17 cellular contexts compared by ENCODE assay signal in the genomic region with DNA sequence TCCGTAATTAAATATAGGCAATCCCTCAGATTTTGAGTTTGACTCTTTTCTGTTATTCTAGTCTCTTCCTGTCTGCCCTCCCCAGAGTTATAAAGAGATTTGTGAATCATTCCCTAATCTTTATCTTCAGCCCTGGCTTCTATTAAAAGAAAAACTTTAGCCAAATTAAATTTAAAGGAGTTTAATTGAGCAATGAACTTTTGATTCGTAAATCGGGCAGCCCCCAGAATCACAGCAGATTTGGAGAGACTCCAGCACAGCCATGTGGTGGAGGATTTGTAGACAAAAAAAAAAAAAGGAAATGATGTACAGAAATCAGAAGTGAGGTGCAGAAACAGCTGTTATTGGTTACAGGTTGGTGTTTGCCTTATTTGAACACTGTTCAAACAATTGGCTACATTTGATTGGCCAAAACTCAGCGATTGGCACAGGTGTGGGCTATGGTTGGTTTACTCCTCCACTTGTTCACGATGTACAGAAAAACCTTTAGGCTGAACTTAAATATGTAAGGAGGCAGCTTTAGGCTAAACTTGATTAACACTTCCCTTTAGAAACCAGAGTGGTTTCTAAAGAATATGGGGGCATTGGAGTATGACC. TPM values are rescaled to one million over a fixed set of nuclear protein-coding genes. Genes with fewer than 3 reads are reported as not detected.
DNase-seq lines count a peak whose midpoint lies in the region; ATAC-seq and TF ChIP-seq lines count a peak whose summit lies in the region.
"Had no signal": no experiment of that assay in that cellular context is flagged by ENCODE, and none has a peak within 500 bp of the region (broad histone marks: within the 10 kb centered on the region; RNA-seq: fewer than 3 reads in every experiment).

No MANE protein-coding gene starts in this region.

- H3K27me3 ChIP-seq in A673 (replicated peaks; ENCODE audit: insufficient read depth, low read depth, low read length, poor library complexity) (no peaks in the 10 kb centered on the region), SK-N-SH (ENCODE audit: insufficient read depth) (no peaks in the 10 kb centered on the region), transverse colon (peaks cover 5% of the 10 kb centered on the region)
- H3K27me3 ChIP-seq: neural progenitor cell, tibial artery had no signal

- H3F3A ChIP-seq in SK-N-SH (replicated peaks; ENCODE audit: insufficient read depth), result peaks cover 24% of the 10 kb centered on the region

- no peaks in the 10 kb centered on the region for H3K9me3 ChIP-seq in A673 (ENCODE audit: low read depth, low read length, poor library complexity, severe bottlenecking)
- H3K9me3 ChIP-seq in SK-N-SH, result no peaks in the 10 kb centered on the region
- H3K9me3 ChIP-seq in transverse colon, result no peaks in the 10 kb centered on the region
- H3K9me3 ChIP-seq: Caco-2, tibial artery had no signal

- H3K9me2 ChIP-seq in SK-N-SH, result no peaks in the 10 kb centered on the region

- peak; percentile 24 for ATAC-seq in GM18511 (IDR thresholded peaks at IDR 0.05; ENCODE audit: unreplicated experiment)
- ATAC-seq in HG02678 (IDR thresholded peaks at IDR 0.05; ENCODE audit: unreplicated experiment), result peak; percentile 25

- POLR2A ChIA-PET in A673 (lab: Charles Lee; ENCODE audit: low non-redundant PET) (interaction anchor here (0.6 kb wide), 1 partner anchor 84 kb away, joined by 8 read pairs; no protein-coding TSS in a partner anchor), SK-N-SH (lab: Yijun Ruan, JAX) (no interaction called here)

- peak overlapping the region; percentile 6 for H3K4me3 ChIP-seq in A673 (ENCODE audit: low read depth, low read length, poor library complexity, severe bottlenecking)
- peak overlapping the region; percentile 21 to 29; a peak in 3 of 4 replicates for H3K4me3 ChIP-seq in SK-N-SH (ENCODE audit: low read depth in 2 of 2, low read length in 1 of 2)
- H3K4me3 ChIP-seq in transverse colon, result no peak overlapping the region
- H3K4me3 ChIP-seq: lung, neural progenitor cell, tibial artery had no signal

- H3K79me2 ChIP-seq in SK-N-SH (ENCODE audit: insufficient read depth), result peaks cover 12% of the 10 kb centered on the region; the same call in 1 of the 2 replicates

- peaks cover 12% of the 10 kb centered on the region for H3K4me1 ChIP-seq in A673 (ENCODE audit: insufficient read depth, low read length, poor library complexity, severe bottlenecking)
- peaks cover 31 to 39% of the 10 kb centered on the region in 2 experiments for H3K4me1 ChIP-seq in SK-N-SH (ENCODE audit: control insufficient read depth in 1 of 2, insufficient read depth in 2 of 2, low read depth in 1 of 2, low read length in 1 of 2)
- H3K4me1 ChIP-seq in transverse colon, result peaks cover 10 to 18% (median 14%) of the 10 kb centered on the region in 4 donors
- H3K4me1 ChIP-seq: neural progenitor cell had no signal

- BruUV-seq in A673 (replicated peaks; lab: Mats Ljungman, UMichigan), result no TSS peak

- TF ChIP-seq EP300 in SK-N-SH (IDR thresholded peaks at IDR 0.05; ENCODE audit: borderline replicate concordance in 1 of 2, low read depth in 1 of 2, low read length in 1 of 2) (peak in 1 of 2 experiments; percentile 47; a peak in 2 of 4 replicates), transverse colon (IDR thresholded peaks at IDR 0.05; ENCODE audit: low read depth) (no peak)

- 13% methylated on average over 5 of the region's 5 CpGs for WGBS in SK-N-SH (ENCODE audit: low lambda C conversion rate)
- 58 to 76% methylated on average over 5 of the region's 5 CpGs for WGBS in transverse colon (ENCODE audit: low coverage in 1 of 2), 2 donors

- H3K27ac ChIP-seq in A673 (ENCODE audit: low read depth, low read length, poor library complexity, severe bottlenecking), result no peak overlapping the region
- H3K27ac ChIP-seq in SK-N-SH (ENCODE audit: low read depth in 2 of 2, low read length in 1 of 2), result peak overlapping the region; percentile 48 to 52; a peak in 3 of 4 replicates
- H3K27ac ChIP-seq in transverse colon, result no peak overlapping the region
- H3K27ac ChIP-seq: neural progenitor cell, tibial artery, WERI-Rb-1 had no signal

- peak overlapping the region; percentile 52; the same call in 1 of the 2 replicates for H3K4me2 ChIP-seq in SK-N-SH
- H3K4me2 ChIP-seq: neural progenitor cell had no signal

- peak overlapping the region; percentile 58; the same call in 1 of the 2 replicates for H2AFZ ChIP-seq in SK-N-SH (ENCODE audit: low read depth)

- no peak for TF ChIP-seq RAD21 in SK-N-SH (IDR thresholded peaks at IDR 0.05; ENCODE audit: low read length)

- H4K20me1 ChIP-seq in SK-N-SH (ENCODE audit: insufficient read depth), result no peaks in the 10 kb centered on the region

- intact Hi-C loops in A673 (cut with micrococcal nuclease; ENCODE audit: unreplicated experiment), result no loop called here
- intact Hi-C loops in transverse colon (cut with DNase I; ENCODE audit: low total_unique reads), result no loop called here

- TF ChIP-seq POLR2A in transverse colon (IDR thresholded peaks at IDR 0.05), result no peak

- in situ Hi-C loops in transverse colon (cut with MboI; ENCODE audit: low pct_ligation_motif_present in 1 of 4, low pct_unique_long_range_greater_than_20kb in 1 of 4, low sequenced_read_pairs in 3 of 4), result no loop called here

- TF ChIP-seq CTCF in A673 (conservative IDR thresholded peaks at IDR 0.05; ENCODE audit: low read depth, low read length), result no peak
- TF ChIP-seq CTCF in SK-N-SH (IDR thresholded peaks at IDR 0.05), result no peak
- TF ChIP-seq CTCF in transverse colon (IDR thresholded peaks at IDR 0.05), result no peak

- peak; percentile 44 for DNase-seq in A673 (ENCODE audit: low spot score)
- DNase-seq in SK-N-SH, result peak; percentile 26
- no peak for DNase-seq in transverse colon
- no peak for DNase-seq in NCI-H526 treated with DMSO at 0.1 percent for 48 hours (lab: John Stamatoyannopoulos, UW)
- DNase-seq in HT-29 (ENCODE audit: low spot score), result no peak
- no peak for DNase-seq in T-helper 1 cell
- DNase-seq: activated effector memory CD4-positive, alpha-beta T cell treated with Interleukin-2 at 50 U/mL for 16 hours; aorta; Caco-2; NCI-H1092 treated with DMSO at 0.1 percent for 48 hours; stimulated activated CD4-positive, alpha-beta T cell treated with anti-CD3 and anti-CD28 coated beads, Interleukin-4, amount 100 ng/mL, for 24 hours; tibial artery; WERI-Rb-1 had no signal

- CTCF ChIA-PET in A673 (lab: Charles Lee) (interaction anchor here (0.6 to 1.0 kb wide), 4 partner anchors 19 to 349 kb away, joined by 3 read pairs; no protein-coding TSS in a partner anchor), SK-N-SH (lab: Yijun Ruan, JAX) (interaction anchor here (0.8 to 8.6 kb wide), 8 partner anchors 8 to 122 kb away, joined by 3 to 110 read pairs (median 6); no protein-coding TSS in a partner anchor)

- H3K36me3 ChIP-seq in A673 (ENCODE audit: insufficient read depth, low read length, poor library complexity, severe bottlenecking), result no peaks in the 10 kb centered on the region
- no peaks in the 10 kb centered on the region for H3K36me3 ChIP-seq in SK-N-SH (replicated peaks in 1 of 2; ENCODE audit: control insufficient read depth in 1 of 2, insufficient read depth in 2 of 2, low read length in 1 of 2)
- no peaks in the 10 kb centered on the region for H3K36me3 ChIP-seq in transverse colon
- H3K36me3 ChIP-seq: neural progenitor cell, tibial artery, WERI-Rb-1 had no signal

- no peak overlapping the region for H3K9ac ChIP-seq in SK-N-SH
- H3K9ac ChIP-seq: neural progenitor cell had no signal

TF ChIP-seq in SK-N-SH, 30 proteins besides CTCF, POLR2A, EP300 and RAD21 (continues in another document):
- TF ChIP-seq, protein P1, sequence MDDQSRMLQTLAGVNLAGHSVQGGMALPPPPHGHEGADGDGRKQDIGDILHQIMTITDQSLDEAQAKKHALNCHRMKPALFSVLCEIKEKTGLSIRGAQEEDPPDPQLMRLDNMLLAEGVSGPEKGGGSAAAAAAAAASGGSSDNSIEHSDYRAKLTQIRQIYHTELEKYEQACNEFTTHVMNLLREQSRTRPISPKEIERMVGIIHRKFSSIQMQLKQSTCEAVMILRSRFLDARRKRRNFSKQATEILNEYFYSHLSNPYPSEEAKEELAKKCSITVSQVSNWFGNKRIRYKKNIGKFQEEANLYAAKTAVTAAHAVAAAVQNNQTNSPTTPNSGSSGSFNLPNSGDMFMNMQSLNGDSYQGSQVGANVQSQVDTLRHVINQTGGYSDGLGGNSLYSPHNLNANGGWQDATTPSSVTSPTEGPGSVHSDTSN (IDR thresholded peaks at IDR 0.05), result no peak
- TF ChIP-seq FOXJ3 (CRISPR knock-in tag; IDR thresholded peaks at IDR 0.05) (no peak), ELF1 (IDR thresholded peaks at IDR 0.05) (no peak), NRF1 (IDR thresholded peaks at IDR 0.05; ENCODE audit: low read depth, low read length) (no peak), YY1 (IDR thresholded peaks at IDR 0.05; ENCODE audit: low read depth) (no peak), SMC3 (IDR thresholded peaks at IDR 0.05; ENCODE audit: low read depth, low read length) (no peak), JUND (IDR thresholded peaks at IDR 0.05) (0 out of 2 replicates have a peak, but pooled peaks have one; percentile 8), RCOR1 (IDR thresholded peaks at IDR 0.05; ENCODE audit: low read length) (no peak), RFX5 (IDR thresholded peaks at IDR 0.05; ENCODE audit: low read length) (no peak), TAF1 (IDR thresholded peaks at IDR 0.05; ENCODE audit: borderline replicate concordance, low read depth, low read length) (no peak), TEAD4 (IDR thresholded peaks at IDR 0.05; ENCODE audit: borderline replicate concordance, insufficient read depth) (0 out of 2 replicates have a peak, but pooled peaks have one; percentile 26)
- TF ChIP-seq, protein P2, sequence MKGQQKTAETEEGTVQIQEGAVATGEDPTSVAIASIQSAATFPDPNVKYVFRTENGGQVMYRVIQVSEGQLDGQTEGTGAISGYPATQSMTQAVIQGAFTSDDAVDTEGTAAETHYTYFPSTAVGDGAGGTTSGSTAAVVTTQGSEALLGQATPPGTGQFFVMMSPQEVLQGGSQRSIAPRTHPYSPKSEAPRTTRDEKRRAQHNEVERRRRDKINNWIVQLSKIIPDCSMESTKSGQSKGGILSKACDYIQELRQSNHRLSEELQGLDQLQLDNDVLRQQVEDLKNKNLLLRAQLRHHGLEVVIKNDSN (IDR thresholded peaks at IDR 0.05; ENCODE audit: borderline replicate concordance, low read depth), result no peak

RNA-seq across cellular contexts. Expression of a gene that starts 2.3 kb away (rescaled TPM):
- 13.6 and 17.0 TPM in 2 replicates for total RNA-seq in A673 (2021)
- polyA plus RNA-seq in SK-N-SH (2012; rRNA removed), result 2.4 and 3.5 TPM in 2 replicates
- polyA plus RNA-seq in SK-N-SH (2012; cell fraction: cytosol; rRNA removed), result 4.0 and 4.1 TPM in 2 replicates
- polyA plus RNA-seq in SK-N-SH (2012; cell fraction: nucleus; rRNA removed), result 1.9 and 4.6 TPM in 2 replicates
- 1 to 10 TPM in 3 of 4 donors, under 1 TPM in 1; 0.60 to 5.6 (median 3.9) TPM for total RNA-seq in transverse colon
- total RNA-seq in HT-29 (2014; rRNA removed; shearing (Covaris generic)), result 2.6 and 2.8 TPM in 2 replicates

RNA-seq across cellular contexts. Expression of a gene that starts 23.1 kb away (rescaled TPM):
- total RNA-seq in A673 (2021) (not detected in 2 replicates), transverse colon (under 1 TPM in 2 of 4 donors, not detected in 2; 0.16 to 0.27 TPM)
- not detected in 2 replicates for polyA plus RNA-seq in SK-N-SH (2012; rRNA removed)
- polyA plus RNA-seq in SK-N-SH (2012; cell fraction: cytosol; rRNA removed), result 0.03 and 0.06 TPM in 2 replicates
- polyA plus RNA-seq in SK-N-SH (2012; cell fraction: nucleus; rRNA removed), result 0.06 TPM in 1 of 2 replicates, not detected in the other
- total RNA-seq in HT-29 (2014; rRNA removed; shearing (Covaris generic)), result not detected in 2 replicates
- total RNA-seq: Caco-2 had no signal
- polyA plus RNA-seq: aorta had no signal

Comparison
In these comparisons a context has a peak if more than half of its experiments do, and no peak if none do; other contexts are left out.
1. DNase-seq: peak in A673 (single experiment) and SK-N-SH (single experiment); none in transverse colon (single experiment), NCI-H526 treated with DMSO at 0.1 percent for 48 hours (single experiment), HT-29 (single experiment) and T-helper 1 cell (0 of 5).
2. H3K27ac ChIP-seq: peak in SK-N-SH (2 of 2); none in A673 (single experiment) and transverse colon (0 of 4).
3. H3K4me3 ChIP-seq: peak in A673 (single experiment) and SK-N-SH (2 of 2); none in transverse colon (0 of 4).